25 cellular contexts compared by ENCODE assay signal in the genomic region with DNA sequence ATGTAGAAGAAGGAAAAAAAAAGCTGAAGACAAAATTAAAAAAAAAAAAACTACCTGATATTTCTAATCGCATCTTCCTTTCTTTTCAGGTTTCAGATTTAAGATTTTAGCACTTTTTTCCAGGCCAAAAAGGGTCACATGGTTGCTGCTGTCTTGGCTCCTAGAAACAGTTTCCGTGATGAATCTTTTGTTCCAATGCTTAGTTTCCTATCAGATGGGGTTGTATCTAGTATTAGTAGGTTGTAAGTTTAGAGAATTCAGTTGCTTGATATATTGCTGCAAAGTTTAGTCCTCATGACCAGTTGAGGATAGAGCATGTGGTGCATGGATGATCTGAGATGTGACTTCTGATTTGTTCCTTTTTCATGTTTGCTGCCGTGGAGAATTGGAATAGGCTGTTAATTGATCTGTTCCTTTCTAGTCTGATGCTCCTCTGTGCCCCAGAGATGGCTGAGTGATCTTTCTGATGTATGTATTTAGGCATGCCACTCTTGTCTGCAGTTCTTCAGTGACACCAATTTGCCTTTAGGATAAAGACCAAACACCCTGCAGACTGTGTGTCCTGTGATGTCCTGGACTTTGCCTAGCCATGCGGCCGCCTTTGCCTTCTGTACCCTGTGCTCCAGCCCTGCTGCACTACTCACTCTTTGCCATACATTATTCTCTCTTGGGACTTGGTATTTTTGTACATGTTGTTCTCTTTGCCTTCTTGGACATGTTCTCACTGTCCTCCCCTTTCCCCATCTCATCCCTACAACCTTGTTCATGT.
"Had no signal": no experiment of that assay in that cellular context is flagged by ENCODE, and none has a peak within 500 bp of the region (broad histone marks: within the 10 kb centered on the region; RNA-seq: fewer than 3 reads in every experiment).

No MANE protein-coding gene starts in this region.

- DNase-seq: activated CD4-positive, alpha-beta T cell treated with anti-CD3 and anti-CD28 coated beads, Interleukin-2, amount 10 ng/mL, durations not matched to agents 7 days and 5 days; activated CD8-positive, alpha-beta memory T cell treated with anti-CD3 and anti-CD28 coated beads, Interleukin-2, amount 10 ng/mL, durations not matched to agents 7 days and 5 days; activated CD8-positive, alpha-beta T cell treated with anti-CD3 and anti-CD28 coated beads for 36 hours; activated effector memory CD4-positive, alpha-beta T cell treated with anti-CD3 and anti-CD28 coated beads, Interleukin-2, amount 50 U/mL, for 16 hours; activated naive CD4-positive, alpha-beta T cell treated with anti-CD3 and anti-CD28 coated beads, Interleukin-2, amount 10 ng/mL, durations not matched to agents 7 days and 5 days; activated T-cell treated with anti-CD3 and anti-CD28 coated beads for 4 hours; aorta; brain microvascular endothelial cell; endodermal cell; esophagus squamous epithelium; gastrocnemius medialis; head of caudate nucleus; lower lobe of right lung; mesendoderm; mucosa of descending colon; posterior cingulate gyrus; sigmoid colon; stimulated activated CD4-positive, alpha-beta T cell treated with anti-CD3 and anti-CD28 coated beads, Interleukin-15, amount 100 ng/mL, for 24 hours; stimulated activated naive B cell treated with anti-CD40 and anti-IgM and Interleukin-4, amounts not matched to agents 10 μg/mL and 1 μg/mL and 100 μg/mL, for 72 hours; T-cell; upper lobe of right lung had no signal

- H3K4me3 Mint-ChIP-seq: activated CD4-positive, alpha-beta T cell treated with anti-CD3 and anti-CD28 coated beads, Interleukin-2, amount 10 ng/mL, durations not matched to agents 7 days and 5 days; activated CD8-positive, alpha-beta memory T cell treated with anti-CD3 and anti-CD28 coated beads, Interleukin-2, amount 10 ng/mL, durations not matched to agents 7 days and 5 days; activated CD8-positive, alpha-beta T cell treated with anti-CD3 and anti-CD28 coated beads for 36 hours; activated naive CD4-positive, alpha-beta T cell treated with anti-CD3 and anti-CD28 coated beads, Interleukin-2, amount 10 ng/mL, durations not matched to agents 7 days and 5 days; central memory CD8-positive, alpha-beta T cell; endodermal cell; stimulated activated naive B cell treated with anti-CD40 and anti-IgM and Interleukin-4, amounts not matched to agents 10 μg/mL and 1 μg/mL and 100 μg/mL, for 72 hours; T-cell; T-helper 2 cell treated with Interferon-gamma antibody and Interleukin-4, amounts not matched to agents 5 μg/mL and 100 μg/mL, for 36 hours had no signal

- H3K9me3 ChIP-seq: esophagus squamous epithelium, gastrocnemius medialis, lower lobe of right lung, mucosa of descending colon, sigmoid colon, upper lobe of right lung had no signal

- H3K27me3 Mint-ChIP-seq: activated CD4-positive, alpha-beta T cell treated with anti-CD3 and anti-CD28 coated beads, Interleukin-2, amount 10 ng/mL, durations not matched to agents 7 days and 5 days; activated CD8-positive, alpha-beta memory T cell treated with anti-CD3 and anti-CD28 coated beads, Interleukin-2, amount 10 ng/mL, durations not matched to agents 7 days and 5 days; activated CD8-positive, alpha-beta T cell treated with anti-CD3 and anti-CD28 coated beads for 36 hours; activated naive CD4-positive, alpha-beta T cell treated with anti-CD3 and anti-CD28 coated beads, Interleukin-2, amount 10 ng/mL, durations not matched to agents 7 days and 5 days; central memory CD8-positive, alpha-beta T cell; stimulated activated naive B cell treated with anti-CD40 and anti-IgM and Interleukin-4, amounts not matched to agents 10 μg/mL and 1 μg/mL and 100 μg/mL, for 72 hours; T-cell had no signal

- H3K4me1 Mint-ChIP-seq: central memory CD8-positive, alpha-beta T cell; endodermal cell had no signal

- H3K36me3 Mint-ChIP-seq: activated CD8-positive, alpha-beta memory T cell treated with anti-CD3 and anti-CD28 coated beads, Interleukin-2, amount 10 ng/mL, durations not matched to agents 7 days and 5 days; activated naive CD4-positive, alpha-beta T cell treated with anti-CD3 and anti-CD28 coated beads, Interleukin-2, amount 10 ng/mL, durations not matched to agents 7 days and 5 days had no signal

- H3K27ac ChIP-seq: brain microvascular endothelial cell, esophagus squamous epithelium, gastrocnemius medialis, lower lobe of right lung, sigmoid colon, upper lobe of right lung, VCaP had no signal

- ATAC-seq: activated CD4-positive, CD25-positive, alpha-beta regulatory T cell treated with anti-CD3 and anti-CD28 coated beads, Interleukin-2, amount 50 U/mL, for 24 hours; activated CD8-positive, alpha-beta memory T cell treated with anti-CD3 and anti-CD28 coated beads, Interleukin-2, amount 10 ng/mL, durations not matched to agents 7 days and 5 days; activated CD8-positive, alpha-beta T cell treated with anti-CD3 and anti-CD28 coated beads for 36 hours; gastrocnemius medialis; lower lobe of right lung; mucosa of descending colon; stimulated activated naive B cell treated with anti-CD40 and anti-IgM and Interleukin-4, amounts not matched to agents 10 μg/mL and 1 μg/mL and 100 μg/mL, for 72 hours; T-cell; upper lobe of right lung had no signal

- H3K9me3 Mint-ChIP-seq: activated CD4-positive, alpha-beta T cell treated with anti-CD3 and anti-CD28 coated beads, Interleukin-2, amount 10 ng/mL, durations not matched to agents 7 days and 5 days; activated CD8-positive, alpha-beta T cell treated with anti-CD3 and anti-CD28 coated beads for 36 hours; activated naive CD4-positive, alpha-beta T cell treated with anti-CD3 and anti-CD28 coated beads, Interleukin-2, amount 10 ng/mL, durations not matched to agents 7 days and 5 days; central memory CD8-positive, alpha-beta T cell; endodermal cell; stimulated activated naive B cell treated with anti-CD40 and anti-IgM and Interleukin-4, amounts not matched to agents 10 μg/mL and 1 μg/mL and 100 μg/mL, for 72 hours; T-cell; T-helper 2 cell treated with Interferon-gamma antibody and Interleukin-4, amounts not matched to agents 5 μg/mL and 100 μg/mL, for 36 hours had no signal

- H3K27ac Mint-ChIP-seq: activated CD4-positive, alpha-beta T cell treated with anti-CD3 and anti-CD28 coated beads, Interleukin-2, amount 10 ng/mL, durations not matched to agents 7 days and 5 days; activated CD8-positive, alpha-beta memory T cell treated with anti-CD3 and anti-CD28 coated beads, Interleukin-2, amount 10 ng/mL, durations not matched to agents 7 days and 5 days; activated CD8-positive, alpha-beta T cell treated with anti-CD3 and anti-CD28 coated beads for 36 hours; activated naive CD4-positive, alpha-beta T cell treated with anti-CD3 and anti-CD28 coated beads, Interleukin-2, amount 10 ng/mL, durations not matched to agents 7 days and 5 days; endodermal cell; stimulated activated naive B cell treated with anti-CD40 and anti-IgM and Interleukin-4, amounts not matched to agents 10 μg/mL and 1 μg/mL and 100 μg/mL, for 72 hours; T-cell; T-helper 2 cell treated with Interferon-gamma antibody and Interleukin-4, amounts not matched to agents 5 μg/mL and 100 μg/mL, for 36 hours had no signal

- H3K27me3 ChIP-seq: brain microvascular endothelial cell, esophagus squamous epithelium, gastrocnemius medialis, sigmoid colon, upper lobe of right lung had no signal
